In the genomic region with DNA sequence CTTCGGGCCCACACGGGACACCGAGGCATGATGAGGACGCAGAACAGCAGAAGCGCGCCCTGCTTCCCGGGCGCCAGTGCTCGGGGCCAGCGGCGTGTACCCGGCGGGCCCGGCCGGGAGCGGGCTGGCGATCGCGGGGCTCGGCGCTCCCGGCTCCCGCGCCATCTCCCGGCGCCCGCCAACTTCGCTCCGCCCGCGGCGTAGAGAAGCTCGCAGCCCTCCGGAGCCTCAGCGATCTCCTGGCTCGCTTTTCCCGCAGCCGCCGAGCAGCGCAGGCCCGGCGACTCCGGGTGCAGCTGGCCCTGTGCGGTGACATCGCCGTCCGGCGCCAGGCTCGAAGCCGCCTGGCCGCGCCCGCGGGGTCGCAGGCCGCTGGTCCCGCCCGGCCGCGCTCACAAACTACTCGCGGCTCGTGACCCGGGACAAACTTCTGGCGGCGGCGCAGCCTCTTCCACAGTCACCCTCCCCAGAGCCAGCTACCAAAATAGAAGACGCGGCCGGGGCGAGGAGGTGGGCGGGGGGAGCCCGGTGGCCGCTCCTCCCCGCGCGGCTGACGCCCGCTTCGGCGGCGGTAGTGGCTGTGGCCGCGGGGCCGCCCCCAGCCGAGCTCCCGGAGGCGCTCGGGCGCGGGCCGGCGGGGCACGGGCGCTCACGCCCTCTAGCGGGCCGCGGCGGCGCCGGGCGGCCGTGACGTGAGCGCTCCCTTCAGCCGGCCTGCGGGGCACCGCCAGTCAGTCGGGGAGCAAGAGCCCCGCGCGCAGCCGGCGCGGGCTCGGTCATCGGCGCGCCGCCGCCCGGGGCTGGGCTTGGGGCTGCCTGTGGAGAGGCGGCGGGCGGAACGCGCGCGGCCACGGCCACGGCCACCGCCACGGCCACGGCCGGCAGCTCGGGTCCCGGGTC, we compare ENCODE assay signal across 1 cellular context.
TF ChIP-seq lines count a peak whose summit lies in the region.

A gene (plus strand): TSS at position 730 of the 900 bp plus-strand sequence. CDS start 503 bp downstream, outside the sequence.

TF ChIP-seq in GM23338, 12 proteins besides CTCF, POLR2A, EP300 and RAD21 (continued from another document):
- TF ChIP-seq, protein P1, sequence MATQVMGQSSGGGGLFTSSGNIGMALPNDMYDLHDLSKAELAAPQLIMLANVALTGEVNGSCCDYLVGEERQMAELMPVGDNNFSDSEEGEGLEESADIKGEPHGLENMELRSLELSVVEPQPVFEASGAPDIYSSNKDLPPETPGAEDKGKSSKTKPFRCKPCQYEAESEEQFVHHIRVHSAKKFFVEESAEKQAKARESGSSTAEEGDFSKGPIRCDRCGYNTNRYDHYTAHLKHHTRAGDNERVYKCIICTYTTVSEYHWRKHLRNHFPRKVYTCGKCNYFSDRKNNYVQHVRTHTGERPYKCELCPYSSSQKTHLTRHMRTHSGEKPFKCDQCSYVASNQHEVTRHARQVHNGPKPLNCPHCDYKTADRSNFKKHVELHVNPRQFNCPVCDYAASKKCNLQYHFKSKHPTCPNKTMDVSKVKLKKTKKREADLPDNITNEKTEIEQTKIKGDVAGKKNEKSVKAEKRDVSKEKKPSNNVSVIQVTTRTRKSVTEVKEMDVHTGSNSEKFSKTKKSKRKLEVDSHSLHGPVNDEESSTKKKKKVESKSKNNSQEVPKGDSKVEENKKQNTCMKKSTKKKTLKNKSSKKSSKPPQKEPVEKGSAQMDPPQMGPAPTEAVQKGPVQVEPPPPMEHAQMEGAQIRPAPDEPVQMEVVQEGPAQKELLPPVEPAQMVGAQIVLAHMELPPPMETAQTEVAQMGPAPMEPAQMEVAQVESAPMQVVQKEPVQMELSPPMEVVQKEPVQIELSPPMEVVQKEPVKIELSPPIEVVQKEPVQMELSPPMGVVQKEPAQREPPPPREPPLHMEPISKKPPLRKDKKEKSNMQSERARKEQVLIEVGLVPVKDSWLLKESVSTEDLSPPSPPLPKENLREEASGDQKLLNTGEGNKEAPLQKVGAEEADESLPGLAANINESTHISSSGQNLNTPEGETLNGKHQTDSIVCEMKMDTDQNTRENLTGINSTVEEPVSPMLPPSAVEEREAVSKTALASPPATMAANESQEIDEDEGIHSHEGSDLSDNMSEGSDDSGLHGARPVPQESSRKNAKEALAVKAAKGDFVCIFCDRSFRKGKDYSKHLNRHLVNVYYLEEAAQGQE (IDR thresholded peaks at IDR 0.05; ENCODE audit: unreplicated experiment) = no peak
